Comparison of ENCODE assay signal across 18 cellular contexts in genomic region chr1:228372183-228373003, GRCh38. TPM values are rescaled to one million over a fixed set of nuclear protein-coding genes. Genes with fewer than 3 reads are reported as not detected.
DNase-seq lines count a peak whose midpoint lies in the region; ATAC-seq, FAIRE-seq and TF ChIP-seq lines count a peak whose summit lies in the region.
"Had no signal": no experiment of that assay in that cellular context is flagged by ENCODE, and none has a peak within 500 bp of the region (broad histone marks: within the 10 kb centered on the region; RNA-seq: fewer than 3 reads in every experiment).

No MANE protein-coding gene starts in this region.

- no peaks in the 10 kb centered on the region for H3K79me2 ChIP-seq in PC-3 (ENCODE audit: low read length)
- H3K79me2 ChIP-seq in parathyroid adenoma = no peaks in the 10 kb centered on the region

- peak overlapping the region; percentile 80 for H3K4me2 ChIP-seq in PC-3 (ENCODE audit: low read length)
- H3K4me2 ChIP-seq in parathyroid adenoma (ENCODE audit: low read length) = no peak overlapping the region

- H4K20me1 ChIP-seq in PC-3 (ENCODE audit: low read length) = no peaks in the 10 kb centered on the region

- ATAC-seq in PC-3 (no peak), heart left ventricle (no peak), GM19455 (IDR thresholded peaks at IDR 0.05; ENCODE audit: unreplicated experiment) (no peak)
- ATAC-seq: activated CD8-positive, alpha-beta T cell treated with anti-CD3 and anti-CD28 coated beads for 36 hours had no signal

- H3K9me3 Mint-ChIP-seq in Calu3 (ENCODE audit: low read depth, unreplicated experiment) = no peaks in the 10 kb centered on the region
- H3K9me3 Mint-ChIP-seq: activated CD8-positive, alpha-beta T cell treated with anti-CD3 and anti-CD28 coated beads for 36 hours had no signal

- no peak for FAIRE-seq in H54 (lab: Jason Lieb, UNC)

- no peaks in the 10 kb centered on the region for H3K9me3 ChIP-seq in PC-3 (ENCODE audit: low read length)
- H3K9me3 ChIP-seq in heart left ventricle = no peaks in the 10 kb centered on the region
- no peaks in the 10 kb centered on the region for H3K9me3 ChIP-seq in parathyroid adenoma (ENCODE audit: control insufficient read depth, low read length)
- H3K9me3 ChIP-seq: vagina had no signal

- POLR2A ChIA-PET in PC-3 (lab: Charles Lee; ENCODE audit: unreplicated experiment) = interaction anchor here (0.6 to 0.8 kb wide), 2 partner anchors 11 to 86 kb away, joined by 3 to 4 read pairs; no protein-coding TSS in a partner anchor

- peak overlapping the region; percentile 32 for H3K4me3 Mint-ChIP-seq in Calu3 (ENCODE audit: low read depth, unreplicated experiment)
- H3K4me3 Mint-ChIP-seq: activated CD8-positive, alpha-beta T cell treated with anti-CD3 and anti-CD28 coated beads for 36 hours had no signal

- intact Hi-C loops in Calu3 (cut with micrococcal nuclease; ENCODE audit: unreplicated experiment) = no loop called here
- intact Hi-C loops in PC-3 (cut with micrococcal nuclease) = no loop called here
- intact Hi-C loops in heart left ventricle (cut with DNase I) = loop anchor here in 1 of 10 donors (10.0 kb wide), 1 partner anchor 238 kb away; no protein-coding TSS in a partner anchor

- H3K27ac ChIP-seq in PC-3 (ENCODE audit: low read length) = no peak overlapping the region
- H3K27ac ChIP-seq in heart left ventricle = peak overlapping the region; percentile 36 to 97 (median 91)
- no peak overlapping the region for H3K27ac ChIP-seq in parathyroid adenoma
- H3K27ac ChIP-seq: vagina had no signal

- H3F3A ChIP-seq in PC-3 (ENCODE audit: low read length, unreplicated experiment) = no peaks in the 10 kb centered on the region

- peak overlapping the region; percentile 50 for H3K27ac Mint-ChIP-seq in Calu3 (ENCODE audit: unreplicated experiment)
- H3K27ac Mint-ChIP-seq: activated CD8-positive, alpha-beta T cell treated with anti-CD3 and anti-CD28 coated beads for 36 hours had no signal

- peaks cover 15% of the 10 kb centered on the region for H3K36me3 Mint-ChIP-seq in Calu3 (ENCODE audit: insufficient read depth, unreplicated experiment)

- DNase-seq in Calu3 (peak; percentile 55), PC-3 (peak; percentile 28), heart left ventricle (peak in 4 of 5 donors; percentile 35 to 72 (median 40)), SHP77 (lab: John Stamatoyannopoulos, UW) (no peak), mucosa of gallbladder (ENCODE audit: low spot score) (no peak), H54 (ENCODE audit: insufficient read length, low spot score) (no peak)
- DNase-seq: activated CD8-positive, alpha-beta T cell treated with anti-CD3 and anti-CD28 coated beads for 36 hours; activated gamma-delta T cell; EL; NCI-H1048; NCI-H510A treated with DMSO at 0.1 percent for 48 hours; occipital lobe; stimulated activated CD4-positive, alpha-beta T cell treated with anti-CD3 and anti-CD28 coated beads, Interleukin-2, amount 100 ng/mL, for 48 hours had no signal

- no peaks in the 10 kb centered on the region for H3K9me2 ChIP-seq in PC-3 (replicated peaks; ENCODE audit: low read length)

- TF ChIP-seq POLR2A in heart left ventricle (IDR thresholded peaks at IDR 0.05) (no peak), H54 (IDR thresholded peaks at IDR 0.05; ENCODE audit: low read depth, low read length) (no peak)

- H3K4me1 ChIP-seq in PC-3 (ENCODE audit: insufficient read depth, low read length) = peaks cover 30% of the 10 kb centered on the region
- peaks cover 8 to 82% (median 40%) of the 10 kb centered on the region in 12 donors for H3K4me1 ChIP-seq in heart left ventricle
- peaks cover 4% of the 10 kb centered on the region for H3K4me1 ChIP-seq in parathyroid adenoma

- CTCF ChIA-PET in Calu3 (lab: Charles Lee) (interaction anchor here (0.6 to 1.0 kb wide), 3 partner anchors 17 to 34 kb away, joined by 3 read pairs; partner anchors contain the start of gene TRIM11), PC-3 (lab: Charles Lee) (no interaction called here)

- H3K36me3 ChIP-seq in PC-3 (ENCODE audit: low read depth, low read length) = no peaks in the 10 kb centered on the region
- H3K36me3 ChIP-seq in heart left ventricle = peaks cover 0 to 13% (median 0%) of the 10 kb centered on the region in 9 donors
- H3K36me3 ChIP-seq in parathyroid adenoma (ENCODE audit: control insufficient read depth, insufficient read depth, low read length) = no peaks in the 10 kb centered on the region
- H3K36me3 ChIP-seq: vagina had no signal

- no peak for TF ChIP-seq CTCF in Calu3 (IDR thresholded peaks at IDR 0.05; ENCODE audit: unreplicated experiment)
- TF ChIP-seq CTCF in PC-3 (conservative IDR thresholded peaks at IDR 0.05; ENCODE audit: low read depth, low read length) = no peak
- TF ChIP-seq CTCF in heart left ventricle (IDR thresholded peaks at IDR 0.05) = no peak
- TF ChIP-seq CTCF in parathyroid adenoma (IDR thresholded peaks at IDR 0.05) = no peak

- H3K9ac ChIP-seq in PC-3 (ENCODE audit: low read length) (no peak overlapping the region), parathyroid adenoma (no peak overlapping the region)

- H3K4me1 Mint-ChIP-seq in Calu3 (ENCODE audit: low read depth, unreplicated experiment) = peaks cover 16% of the 10 kb centered on the region

- H3K27me3 Mint-ChIP-seq in Calu3 (ENCODE audit: unreplicated experiment) = no peaks in the 10 kb centered on the region
- H3K27me3 Mint-ChIP-seq: activated CD8-positive, alpha-beta T cell treated with anti-CD3 and anti-CD28 coated beads for 36 hours had no signal

- no TSS peak for BruUV-seq in Calu3 (replicated peaks; lab: Mats Ljungman, UMichigan)
- BruUV-seq in PC-3 (replicated peaks; lab: Mats Ljungman, UMichigan) = no TSS peak

- H3K4me3 ChIP-seq in PC-3 (ENCODE audit: low read length) = no peak overlapping the region
- peak overlapping the region in 2 of 12 donors; percentile 2 to 45 for H3K4me3 ChIP-seq in heart left ventricle
- H3K4me3 ChIP-seq in parathyroid adenoma (ENCODE audit: low read depth, low read length) = no peak overlapping the region
- H3K4me3 ChIP-seq: vagina had no signal

- H2AFZ ChIP-seq in PC-3 (ENCODE audit: low read length) (no peak overlapping the region), parathyroid adenoma (peak overlapping the region; percentile 19)

- H3K27me3 ChIP-seq in PC-3 (ENCODE audit: low read length) = no peaks in the 10 kb centered on the region
- H3K27me3 ChIP-seq in heart left ventricle = no peaks in the 10 kb centered on the region
- no peaks in the 10 kb centered on the region for H3K27me3 ChIP-seq in parathyroid adenoma (ENCODE audit: control insufficient read depth, insufficient read depth, low read length)
- H3K27me3 ChIP-seq: vagina had no signal

- WGBS in heart left ventricle, 4 donors = 42 to 69% (median 44%) methylated on average over 18 to 34 of the region's 34 CpGs

RNA-seq across cellular contexts. Expression of gene TRIM11, which starts 34.2 kb away (rescaled TPM):
- total RNA-seq in Calu3 (2022) (62.9 and 68.2 TPM in 2 replicates), PC-3 (2014; rRNA removed) (48.3 and 94.6 TPM in 2 replicates), heart left ventricle (10 to 100 TPM in 4 of 9 donors, 1 to 10 TPM in 5; 6.7 to 13.8 (median 8.4) TPM), mucosa of gallbladder (33.3 TPM)
- polyA plus RNA-seq in heart left ventricle = 1 to 10 TPM; 4.7 to 9.8 TPM

RNA-seq across cellular contexts. Expression of gene TRIM17, which starts 44.3 kb away (rescaled TPM):
- total RNA-seq in Calu3 (2022) = 2.3 and 3.8 TPM in 2 replicates
- total RNA-seq in PC-3 (2014; rRNA removed) = not detected in 2 replicates
- total RNA-seq in heart left ventricle = 1 to 10 TPM in 1 of 9 donors, under 1 TPM in 5, not detected in 3; 0.27 to 1.7 (median 0.57) TPM
- polyA plus RNA-seq in heart left ventricle = under 1 TPM; 0.08 to 0.11 TPM
- 0.23 TPM for total RNA-seq in mucosa of gallbladder
- total RNA-seq: H4, mesenteric fat pad had no signal

Comparison
In these comparisons a context has a peak if more than half of its experiments do, and no peak if none do; other contexts are left out.
1. DNase-seq: peak in Calu3 (single experiment), PC-3 (single experiment) and heart left ventricle (4 of 5); none in SHP77 (0 of 2), mucosa of gallbladder (single experiment) and H54 (single experiment).
2. H3K27ac ChIP-seq: peak in heart left ventricle (12 of 12); none in PC-3 (single experiment) and parathyroid adenoma (single experiment).